18 cellular contexts compared by ENCODE assay signal in the genomic region with DNA sequence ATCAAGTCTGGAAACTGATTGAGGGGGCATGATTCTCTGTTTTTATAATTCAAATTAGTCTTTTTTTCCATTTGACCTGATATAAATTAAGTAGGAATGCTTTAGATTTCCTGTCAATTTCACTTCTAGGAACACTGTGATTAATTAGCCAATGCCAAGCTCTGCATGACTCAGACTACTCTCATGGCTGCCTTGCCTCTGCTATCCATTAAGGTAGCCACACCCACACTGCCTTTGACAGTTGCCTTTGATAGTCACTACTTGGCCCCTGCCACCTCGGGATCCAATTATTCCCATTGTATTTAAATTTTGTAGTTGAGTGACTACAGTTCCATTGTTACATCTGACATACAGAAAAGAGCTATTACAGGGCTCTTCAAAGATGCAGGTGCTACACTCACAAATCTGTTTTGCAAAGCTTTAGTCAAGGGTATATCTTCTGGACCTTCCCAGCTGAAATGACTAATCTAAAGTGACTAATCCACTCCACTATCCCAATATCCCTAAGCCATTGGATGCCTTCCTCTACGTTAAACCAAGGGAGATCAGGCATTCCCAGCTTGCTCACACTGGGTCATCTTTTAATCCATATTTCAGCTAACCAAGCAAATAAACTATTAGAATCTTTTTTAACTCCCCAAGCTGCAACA.
DNase-seq lines count a peak whose midpoint lies in the region; ATAC-seq and TF ChIP-seq lines count a peak whose summit lies in the region.
"Had no signal": no experiment of that assay in that cellular context is flagged by ENCODE, and none has a peak within 500 bp of the region (broad histone marks: within the 10 kb centered on the region; RNA-seq: fewer than 3 reads in every experiment).

No MANE protein-coding gene starts in this region.

- in situ Hi-C loops in Caki2 (cut with HindIII; ENCODE audit: low pct_unique_long_range_greater_than_20kb, low sequenced_read_pairs) = no loop called here

- H3K36me3 ChIP-seq in body of pancreas (replicated peaks in 1 of 2; ENCODE audit: insufficient read depth in 1 of 2, low read depth in 2 of 2) (no peaks in the 10 kb centered on the region), GM23338 (ENCODE audit: insufficient read depth) (no peaks in the 10 kb centered on the region)
- H3K36me3 ChIP-seq: SJCRH30 had no signal

- no peak for TF ChIP-seq CTCF in RWPE1 (conservative IDR thresholded peaks at IDR 0.05; ENCODE audit: low read depth)
- no peak for TF ChIP-seq CTCF in body of pancreas (IDR thresholded peaks at IDR 0.05)
- no peak for TF ChIP-seq CTCF in GM23338 (conservative IDR thresholded peaks at IDR 0.05; ENCODE audit: low read depth in 2 of 2)

- H4K20me1 ChIP-seq in GM23338 (replicated peaks; ENCODE audit: insufficient read depth) = no peaks in the 10 kb centered on the region

- intact Hi-C loops in body of pancreas (cut with DNase I) = no loop called here

- WGBS in body of pancreas, 2 donors = 63 to 69% methylated on average over 2 of the region's 2 CpGs

- POLR2A ChIA-PET in RWPE1 (lab: Yijun Ruan, JAX; ENCODE audit: low non-redundant PET) = no interaction called here

- no peaks in the 10 kb centered on the region for H3K36me3 Mint-ChIP-seq in GM23338 (ENCODE audit: low read depth)
- H3K36me3 Mint-ChIP-seq: CD4-positive, alpha-beta memory T cell had no signal

- H3K4me3 ChIP-seq in body of pancreas = no peak overlapping the region
- H3K4me3 ChIP-seq in GM23338 = no peak overlapping the region
- H3K4me3 ChIP-seq: SJCRH30 had no signal

- no peaks in the 10 kb centered on the region for H3K4me1 ChIP-seq in body of pancreas
- peaks cover 5% of the 10 kb centered on the region; the same call in 1 of the 2 replicates for H3K4me1 ChIP-seq in GM23338 (ENCODE audit: insufficient read depth)
- H3K4me1 ChIP-seq: SJCRH30 had no signal

- no peak overlapping the region for H2AFZ ChIP-seq in GM23338

- H3K27me3 Mint-ChIP-seq in GM23338 (ENCODE audit: insufficient read depth, low read depth, poor library complexity) = no peaks in the 10 kb centered on the region
- H3K27me3 Mint-ChIP-seq: B cell; CD4-positive, alpha-beta memory T cell had no signal

- peak; percentile 10 for DNase-seq in Caki2 (ENCODE audit: low read depth)
- DNase-seq in HS-5 (ENCODE audit: low read depth) = peak; percentile 6
- DNase-seq in RWPE1 (ENCODE audit: low spot score) = peak; percentile 19
- DNase-seq in epithelial cell of prostate (ENCODE audit: low read depth, low spot score) = peak; percentile 10
- DNase-seq in NCI-H2029 (lab: John Stamatoyannopoulos, UW) = no peak
- DNase-seq in body of pancreas = no peak
- no peak for DNase-seq in GM23338 (ENCODE audit: low spot score)
- no peak for DNase-seq in superior temporal gyrus (ENCODE audit: extremely low spot score)
- DNase-seq: H7, NCI-H1048, NCI-H146, NCI-H2107, NCI-H446, NCI-H774, SJCRH30 had no signal

- 0 out of 3 replicates have a peak, but pooled peaks cover 2% of the 10 kb centered on the region for H3K4me1 Mint-ChIP-seq in GM23338
- H3K4me1 Mint-ChIP-seq: B cell; CD4-positive, alpha-beta memory T cell had no signal

- no peaks in the 10 kb centered on the region for H3F3A ChIP-seq in GM23338 (replicated peaks; ENCODE audit: low read depth)

- no peak for ATAC-seq in body of pancreas
- no peak for ATAC-seq in GM23338
- ATAC-seq: Panc1 had no signal

- H3K27ac ChIP-seq in RWPE1 (no peak overlapping the region), epithelial cell of prostate (no peak overlapping the region), body of pancreas (no peak overlapping the region), GM23338 (ENCODE audit: low read depth) (no peak overlapping the region)
- H3K27ac ChIP-seq: SJCRH30 had no signal

- TF ChIP-seq POLR2A in body of pancreas (IDR thresholded peaks at IDR 0.05) = no peak

- H3K27me3 ChIP-seq in body of pancreas (no peaks in the 10 kb centered on the region), GM23338 (ENCODE audit: insufficient read depth) (no peaks in the 10 kb centered on the region)
- H3K27me3 ChIP-seq: SJCRH30 had no signal

- CTCF ChIA-PET in RWPE1 (lab: Yijun Ruan, JAX) = no interaction called here

- no peak overlapping the region for H3K4me2 ChIP-seq in GM23338

- H3K9me3 Mint-ChIP-seq in GM23338 = peaks cover 4% of the 10 kb centered on the region; the same call in 2 of the 3 replicates

- H3K9me3 ChIP-seq in body of pancreas = no peaks in the 10 kb centered on the region
- H3K9me3 ChIP-seq: SJCRH30 had no signal

- no peak overlapping the region for H3K27ac Mint-ChIP-seq in GM23338
- H3K27ac Mint-ChIP-seq: B cell; CD4-positive, alpha-beta memory T cell had no signal

- H3K4me3 Mint-ChIP-seq in GM23338 = no peak overlapping the region
- H3K4me3 Mint-ChIP-seq: B cell; CD4-positive, alpha-beta memory T cell had no signal

- no peaks in the 10 kb centered on the region for H3K9me2 ChIP-seq in GM23338 (ENCODE audit: insufficient read depth)

- no peaks in the 10 kb centered on the region for H3K79me2 ChIP-seq in GM23338 (replicated peaks; ENCODE audit: insufficient read depth)

TF ChIP-seq in GM23338, 12 proteins besides CTCF, POLR2A, EP300 and RAD21 (continues in another document):
- TF ChIP-seq EZH2phosphoT487 (IDR thresholded peaks at IDR 0.05; ENCODE audit: unreplicated experiment) (no peak), EZH2 (IDR thresholded peaks at IDR 0.05; ENCODE audit: low read depth, unreplicated experiment) (no peak), ZNF114 (CRISPR knock-in tag; IDR thresholded peaks at IDR 0.05) (no peak), ZNF331 (CRISPR knock-in tag; IDR thresholded peaks at IDR 0.05; ENCODE audit: low read depth) (no peak), POLR2AphosphoS5 (IDR thresholded peaks at IDR 0.05; ENCODE audit: low read depth) (no peak), CREB1 (CRISPR knock-in tag; IDR thresholded peaks at IDR 0.05; ENCODE audit: low read depth) (no peak), NANOG (IDR thresholded peaks at IDR 0.05; ENCODE audit: borderline replicate concordance) (no peak)
- TF ChIP-seq, protein P1, sequence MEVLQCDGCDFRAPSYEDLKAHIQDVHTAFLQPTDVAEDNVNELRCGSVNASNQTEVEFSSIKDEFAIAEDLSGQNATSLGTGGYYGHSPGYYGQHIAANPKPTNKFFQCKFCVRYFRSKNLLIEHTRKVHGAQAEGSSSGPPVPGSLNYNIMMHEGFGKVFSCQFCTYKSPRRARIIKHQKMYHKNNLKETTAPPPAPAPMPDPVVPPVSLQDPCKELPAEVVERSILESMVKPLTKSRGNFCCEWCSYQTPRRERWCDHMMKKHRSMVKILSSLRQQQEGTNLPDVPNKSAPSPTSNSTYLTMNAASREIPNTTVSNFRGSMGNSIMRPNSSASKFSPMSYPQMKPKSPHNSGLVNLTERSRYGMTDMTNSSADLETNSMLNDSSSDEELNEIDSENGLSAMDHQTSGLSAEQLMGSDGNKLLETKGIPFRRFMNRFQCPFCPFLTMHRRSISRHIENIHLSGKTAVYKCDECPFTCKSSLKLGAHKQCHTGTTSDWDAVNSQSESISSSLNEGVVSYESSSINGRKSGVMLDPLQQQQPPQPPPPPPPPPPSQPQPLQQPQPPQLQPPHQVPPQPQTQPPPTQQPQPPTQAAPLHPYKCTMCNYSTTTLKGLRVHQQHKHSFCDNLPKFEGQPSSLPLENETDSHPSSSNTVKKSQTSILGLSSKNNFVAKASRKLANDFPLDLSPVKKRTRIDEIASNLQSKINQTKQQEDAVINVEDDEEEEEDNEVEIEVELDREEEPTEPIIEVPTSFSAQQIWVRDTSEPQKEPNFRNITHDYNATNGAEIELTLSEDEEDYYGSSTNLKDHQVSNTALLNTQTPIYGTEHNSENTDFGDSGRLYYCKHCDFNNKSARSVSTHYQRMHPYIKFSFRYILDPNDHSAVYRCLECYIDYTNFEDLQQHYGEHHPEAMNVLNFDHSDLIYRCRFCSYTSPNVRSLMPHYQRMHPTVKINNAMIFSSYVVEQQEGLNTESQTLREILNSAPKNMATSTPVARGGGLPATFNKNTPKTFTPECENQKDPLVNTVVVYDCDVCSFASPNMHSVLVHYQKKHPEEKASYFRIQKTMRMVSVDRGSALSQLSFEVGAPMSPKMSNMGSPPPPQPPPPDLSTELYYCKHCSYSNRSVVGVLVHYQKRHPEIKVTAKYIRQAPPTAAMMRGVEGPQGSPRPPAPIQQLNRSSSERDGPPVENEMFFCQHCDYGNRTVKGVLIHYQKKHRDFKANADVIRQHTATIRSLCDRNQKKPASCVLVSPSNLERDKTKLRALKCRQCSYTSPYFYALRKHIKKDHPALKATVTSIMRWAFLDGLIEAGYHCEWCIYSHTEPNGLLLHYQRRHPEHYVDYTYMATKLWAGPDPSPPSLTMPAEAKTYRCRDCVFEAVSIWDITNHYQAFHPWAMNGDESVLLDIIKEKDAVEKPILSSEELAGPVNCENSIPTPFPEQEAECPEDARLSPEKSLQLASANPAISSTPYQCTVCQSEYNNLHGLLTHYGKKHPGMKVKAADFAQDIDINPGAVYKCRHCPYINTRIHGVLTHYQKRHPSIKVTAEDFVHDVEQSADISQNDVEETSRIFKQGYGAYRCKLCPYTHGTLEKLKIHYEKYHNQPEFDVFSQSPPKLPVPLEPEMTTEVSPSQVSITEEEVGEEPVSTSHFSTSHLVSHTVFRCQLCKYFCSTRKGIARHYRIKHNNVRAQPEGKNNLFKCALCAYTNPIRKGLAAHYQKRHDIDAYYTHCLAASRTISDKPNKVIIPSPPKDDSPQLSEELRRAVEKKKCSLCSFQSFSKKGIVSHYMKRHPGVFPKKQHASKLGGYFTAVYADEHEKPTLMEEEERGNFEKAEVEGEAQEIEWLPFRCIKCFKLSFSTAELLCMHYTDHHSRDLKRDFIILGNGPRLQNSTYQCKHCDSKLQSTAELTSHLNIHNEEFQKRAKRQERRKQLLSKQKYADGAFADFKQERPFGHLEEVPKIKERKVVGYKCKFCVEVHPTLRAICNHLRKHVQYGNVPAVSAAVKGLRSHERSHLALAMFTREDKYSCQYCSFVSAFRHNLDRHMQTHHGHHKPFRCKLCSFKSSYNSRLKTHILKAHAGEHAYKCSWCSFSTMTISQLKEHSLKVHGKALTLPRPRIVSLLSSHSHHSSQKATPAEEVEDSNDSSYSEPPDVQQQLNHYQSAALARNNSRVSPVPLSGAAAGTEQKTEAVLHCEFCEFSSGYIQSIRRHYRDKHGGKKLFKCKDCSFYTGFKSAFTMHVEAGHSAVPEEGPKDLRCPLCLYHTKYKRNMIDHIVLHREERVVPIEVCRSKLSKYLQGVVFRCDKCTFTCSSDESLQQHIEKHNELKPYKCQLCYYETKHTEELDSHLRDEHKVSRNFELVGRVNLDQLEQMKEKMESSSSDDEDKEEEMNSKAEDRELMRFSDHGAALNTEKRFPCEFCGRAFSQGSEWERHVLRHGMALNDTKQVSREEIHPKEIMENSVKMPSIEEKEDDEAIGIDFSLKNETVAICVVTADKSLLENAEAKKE (CRISPR knock-in tag; IDR thresholded peaks at IDR 0.05) = no peak

Comparison
In these comparisons a context has a peak if more than half of its experiments do, and no peak if none do; other contexts are left out.
1. DNase-seq: peak in Caki2 (single experiment), HS-5 (single experiment), RWPE1 (single experiment) and epithelial cell of prostate (single experiment); none in NCI-H2029 (single experiment), body of pancreas (0 of 4), GM23338 (single experiment) and superior temporal gyrus (single experiment).